Comparison of ENCODE assay signal across 23 cellular contexts in genomic region chr20:61972910-61973508, GRCh38.
"Had no signal": no experiment of that assay in that cellular context is flagged by ENCODE, and none has a peak within 500 bp of the region (broad histone marks: within the 10 kb centered on the region; RNA-seq: fewer than 3 reads in every experiment).

No MANE protein-coding gene starts in this region.

- H3K36me3 ChIP-seq: uterus had no signal

- DNase-seq: central memory CD4-positive, alpha-beta T cell; effector memory CD4-positive, alpha-beta T cell; gastrocnemius medialis; glutamatergic neuron; kidney; left colon; mammary epithelial cell; mucosa of descending colon; naive thymus-derived CD8-positive, alpha-beta T cell; nucleus accumbens; pancreas; small intestine; stimulated activated CD4-positive, alpha-beta T cell treated with anti-CD3 and anti-CD28 coated beads, Interleukin-4, amount 100 ng/mL, for 1 hour; stimulated activated CD8-positive, alpha-beta memory T cell treated with anti-CD3 and anti-CD28 coated beads, Interleukin-4, amount 100 ng/mL, for 48 hours; stimulated activated naive CD8-positive, alpha-beta T cell treated with anti-CD3 and anti-CD28 coated beads, Interleukin-15, Interleukin-2, amounts not matched to agents 100 U/mL and 50 U/mL, for 24 hours; thyroid gland; uterus had no signal

- H3K9me3 ChIP-seq: esophagus muscularis mucosa, gastrocnemius medialis, mucosa of descending colon, pancreas, suprapubic skin, thyroid gland, uterus had no signal

- H3K4me1 ChIP-seq: esophagus muscularis mucosa, gastrocnemius medialis, pancreas, suprapubic skin, thyroid gland, uterus had no signal

- H3K4me3 ChIP-seq: esophagus muscularis mucosa, gastrocnemius medialis, hepatocyte, mucosa of descending colon, neural progenitor cell, pancreas, suprapubic skin, thyroid gland, uterus had no signal

- H3K27me3 ChIP-seq: gastrocnemius medialis, hepatocyte, neural progenitor cell, pancreas, suprapubic skin, thyroid gland, uterus had no signal

- H3K27ac ChIP-seq: epithelial cell of prostate, esophagus muscularis mucosa, gastrocnemius medialis, hepatocyte, neural progenitor cell, pancreas, suprapubic skin, thyroid gland, uterus had no signal

- ATAC-seq: gastrocnemius medialis; left colon; mucosa of descending colon; naive thymus-derived CD8-positive, alpha-beta T cell; pancreas; stimulated activated effector memory CD8-positive, alpha-beta T cell treated with anti-CD3 and anti-CD28 coated beads, Interleukin-12 subunit alpha, Interleukin-12 subunit beta, amount 100 ng/mL, for 72 hours; stimulated activated naive CD8-positive, alpha-beta T cell treated with anti-CD3 and anti-CD28 coated beads, Interleukin-15, Interleukin-2, amounts not matched to agents 100 U/mL and 50 U/mL, for 24 hours had no signal
